ENCODE assay signal across 8 cellular contexts in the genomic region with DNA sequence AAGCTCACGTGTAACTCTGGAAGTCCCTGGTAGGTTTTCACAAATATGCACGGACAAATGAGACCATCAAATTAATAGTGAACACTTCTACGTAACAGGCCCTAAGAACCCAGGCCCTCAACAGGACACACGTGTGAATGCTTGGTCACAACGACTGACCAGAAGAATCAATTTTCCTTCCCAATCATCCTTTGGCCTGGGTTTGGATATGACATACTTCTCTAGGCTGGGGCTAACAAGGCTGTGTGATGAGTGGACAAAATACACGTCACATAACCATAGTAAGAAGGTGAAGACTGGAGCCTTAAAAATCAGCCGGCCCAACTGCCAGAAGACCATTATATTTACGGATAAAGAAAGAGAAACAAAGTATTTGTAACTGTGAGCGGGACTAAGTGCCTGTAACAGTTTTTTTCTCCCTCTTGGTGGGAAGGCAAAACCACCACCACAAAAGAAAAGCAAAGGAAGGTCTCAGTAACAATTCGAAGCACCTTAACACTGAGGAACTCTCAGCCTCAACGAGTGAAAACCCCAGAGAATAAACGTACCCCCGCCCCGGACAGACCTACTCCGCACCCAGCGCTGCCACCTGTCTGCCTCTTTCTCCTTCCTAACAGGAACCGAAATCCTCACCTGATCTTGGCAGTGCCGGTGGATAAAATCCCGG. TPM values are rescaled to one million over a fixed set of nuclear protein-coding genes. Genes with fewer than 3 reads are reported as not detected.
A peak's percentile ranks its signal among the peaks of the same experiment; 100 is the strongest.
DNase-seq lines count a peak whose midpoint lies in the region; ATAC-seq and TF ChIP-seq lines count a peak whose summit lies in the region.

No MANE protein-coding gene starts in this region.

- ATAC-seq in left lobe of liver, result peak; percentile 35
- ATAC-seq in HG03521 (IDR thresholded peaks at IDR 0.05; ENCODE audit: unreplicated experiment), result no peak

- no peak for DNase-seq in activated naive CD4-positive, alpha-beta T cell (lab: John Stamatoyannopoulos, UW)
- no peak for DNase-seq in Jurkat, Clone E6-1 (ENCODE audit: low read depth, low spot score)
- no peak for DNase-seq in left lobe of liver (ENCODE audit: low spot score)
- no peak for DNase-seq in stimulated activated CD4-positive, alpha-beta T cell treated with anti-CD3 and anti-CD28 coated beads, Interleukin-4, amount 100 ng/mL, for 4 hours

- H3K27me3 Mint-ChIP-seq in activated naive CD4-positive, alpha-beta T cell treated with anti-CD3 and anti-CD28 coated beads, Interleukin-2, amount 50 U/mL, for 24 hours, result no peaks in the 10 kb centered on the region
- H3K27me3 Mint-ChIP-seq in brain, result peaks cover 11% of the 10 kb centered on the region

- peaks cover 77% of the 10 kb centered on the region for H3K4me1 Mint-ChIP-seq in activated naive CD4-positive, alpha-beta T cell treated with anti-CD3 and anti-CD28 coated beads, Interleukin-2, amount 50 U/mL, for 24 hours
- H3K4me1 Mint-ChIP-seq in brain, result peaks cover 74% of the 10 kb centered on the region

- H3K9me3 Mint-ChIP-seq in activated naive CD4-positive, alpha-beta T cell treated with anti-CD3 and anti-CD28 coated beads, Interleukin-2, amount 50 U/mL, for 24 hours, result no peaks in the 10 kb centered on the region
- H3K9me3 Mint-ChIP-seq in brain, result peaks cover 0 to 4% (median 0%) of the 10 kb centered on the region in 5 experiments

- peak overlapping the region; percentile 95 for H3K4me3 ChIP-seq in Jurkat, Clone E6-1 (ENCODE audit: low read length)

- peak overlapping the region; percentile 78 for H3K27ac ChIP-seq in temporal lobe (ENCODE audit: low read depth, low read length)

- peak overlapping the region; percentile 100 for H3K27ac Mint-ChIP-seq in activated naive CD4-positive, alpha-beta T cell treated with anti-CD3 and anti-CD28 coated beads, Interleukin-2, amount 50 U/mL, for 24 hours
- H3K27ac Mint-ChIP-seq in brain, result peak overlapping the region; percentile 97 to 100 (median 100)

- TF ChIP-seq CTCF in brain (conservative IDR thresholded peaks at IDR 0.05), result no peak

- H3K4me3 Mint-ChIP-seq in activated naive CD4-positive, alpha-beta T cell treated with anti-CD3 and anti-CD28 coated beads, Interleukin-2, amount 50 U/mL, for 24 hours, result peak overlapping the region; percentile 100
- H3K4me3 Mint-ChIP-seq in brain, result peak overlapping the region; percentile 99 to 100 (median 100)

- H3K36me3 Mint-ChIP-seq in activated naive CD4-positive, alpha-beta T cell treated with anti-CD3 and anti-CD28 coated beads, Interleukin-2, amount 50 U/mL, for 24 hours, result peaks cover 12% of the 10 kb centered on the region
- H3K36me3 Mint-ChIP-seq in brain, result peaks cover 11% of the 10 kb centered on the region

RNA-seq across cellular contexts. Expression of a gene that starts 0.5 kb away (rescaled TPM):
- polyA plus RNA-seq in Jurkat, Clone E6-1 (2012; ENCODE audit: insufficient read depth, insufficient read length), result 7.2 TPM
- 8.5 TPM for polyA plus RNA-seq in brain (ENCODE audit: insufficient read depth, low read depth, low replicate concordance)
- total RNA-seq in left lobe of liver, result 8.0 TPM
- 21.6 TPM for total RNA-seq in temporal lobe

RNA-seq across cellular contexts. Expression of a gene that starts 57.7 kb away (rescaled TPM):
- not detected for polyA plus RNA-seq in Jurkat, Clone E6-1 (2012; ENCODE audit: insufficient read depth, insufficient read length)
- polyA plus RNA-seq in brain (ENCODE audit: insufficient read depth, low read depth, low replicate concordance), result 1.7 TPM
- not detected for total RNA-seq in left lobe of liver
- under 0.01 TPM for total RNA-seq in temporal lobe
